Comparison of ENCODE assay signal across 1 cellular context in the genomic region with DNA sequence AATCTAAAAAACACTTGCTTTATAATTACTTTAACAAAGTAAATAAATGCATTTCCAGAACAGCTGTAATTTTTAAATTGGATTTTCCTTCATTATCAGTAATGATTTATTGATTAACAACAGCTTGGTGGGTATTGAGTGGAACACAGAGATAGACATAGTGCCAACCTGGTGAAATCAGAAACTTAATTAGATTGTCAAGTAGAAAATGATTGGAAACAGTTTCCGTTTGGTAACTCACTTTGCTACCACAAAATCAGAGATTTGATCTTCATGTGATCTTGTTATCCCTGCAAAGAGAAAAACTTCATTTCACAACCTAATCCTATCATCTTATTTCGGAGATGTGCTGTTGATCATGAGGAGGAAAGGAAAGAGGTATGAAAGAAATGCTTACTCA.
TF ChIP-seq lines count a peak whose summit lies in the region.

No MANE protein-coding gene starts in this region.

TF ChIP-seq in SK-N-SH treated with all-trans-retinoic acid at 6 μM for 48 hours, 23 proteins besides CTCF, POLR2A, EP300 and RAD21 (continued from another document):
- 0 out of 2 replicates have a peak, but pooled peaks have one; percentile 15 for TF ChIP-seq ISL1 (CRISPR knock-in tag; IDR thresholded peaks at IDR 0.05)
- no peak for TF ChIP-seq ZNF70 (CRISPR knock-in tag; IDR thresholded peaks at IDR 0.05)
- TF ChIP-seq GLIS3 (CRISPR knock-in tag; IDR thresholded peaks at IDR 0.05) = no peak
- TF ChIP-seq, protein P1, sequence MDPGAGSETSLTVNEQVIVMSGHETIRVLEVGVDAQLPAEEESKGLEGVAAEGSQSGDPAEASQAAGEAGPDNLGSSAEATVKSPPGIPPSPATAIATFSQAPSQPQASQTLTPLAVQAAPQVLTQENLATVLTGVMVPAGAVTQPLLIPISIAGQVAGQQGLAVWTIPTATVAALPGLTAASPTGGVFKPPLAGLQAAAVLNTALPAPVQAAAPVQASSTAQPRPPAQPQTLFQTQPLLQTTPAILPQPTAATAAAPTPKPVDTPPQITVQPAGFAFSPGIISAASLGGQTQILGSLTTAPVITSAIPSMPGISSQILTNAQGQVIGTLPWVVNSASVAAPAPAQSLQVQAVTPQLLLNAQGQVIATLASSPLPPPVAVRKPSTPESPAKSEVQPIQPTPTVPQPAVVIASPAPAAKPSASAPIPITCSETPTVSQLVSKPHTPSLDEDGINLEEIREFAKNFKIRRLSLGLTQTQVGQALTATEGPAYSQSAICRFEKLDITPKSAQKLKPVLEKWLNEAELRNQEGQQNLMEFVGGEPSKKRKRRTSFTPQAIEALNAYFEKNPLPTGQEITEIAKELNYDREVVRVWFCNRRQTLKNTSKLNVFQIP (CRISPR knock-in tag; IDR thresholded peaks at IDR 0.05; ENCODE audit: borderline replicate concordance, low read depth) = no peak
- TF ChIP-seq CSRNP3 (CRISPR knock-in tag; IDR thresholded peaks at IDR 0.05) = no peak
- TF ChIP-seq, protein P2, sequence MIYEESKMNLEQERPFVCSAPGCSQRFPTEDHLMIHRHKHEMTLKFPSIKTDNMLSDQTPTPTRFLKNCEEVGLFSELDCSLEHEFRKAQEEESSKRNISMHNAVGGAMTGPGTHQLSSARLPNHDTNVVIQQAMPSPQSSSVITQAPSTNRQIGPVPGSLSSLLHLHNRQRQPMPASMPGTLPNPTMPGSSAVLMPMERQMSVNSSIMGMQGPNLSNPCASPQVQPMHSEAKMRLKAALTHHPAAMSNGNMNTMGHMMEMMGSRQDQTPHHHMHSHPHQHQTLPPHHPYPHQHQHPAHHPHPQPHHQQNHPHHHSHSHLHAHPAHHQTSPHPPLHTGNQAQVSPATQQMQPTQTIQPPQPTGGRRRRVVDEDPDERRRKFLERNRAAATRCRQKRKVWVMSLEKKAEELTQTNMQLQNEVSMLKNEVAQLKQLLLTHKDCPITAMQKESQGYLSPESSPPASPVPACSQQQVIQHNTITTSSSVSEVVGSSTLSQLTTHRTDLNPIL (CRISPR knock-in tag; IDR thresholded peaks at IDR 0.05; ENCODE audit: low read depth) = no peak
- no peak for TF ChIP-seq ZNF565 (CRISPR knock-in tag; conservative IDR thresholded peaks at IDR 0.05; ENCODE audit: low read depth)
- TF ChIP-seq ARNTL (CRISPR knock-in tag; IDR thresholded peaks at IDR 0.05; ENCODE audit: borderline replicate concordance, low read depth) = no peak
- TF ChIP-seq PATZ1 (CRISPR knock-in tag; IDR thresholded peaks at IDR 0.05; ENCODE audit: borderline replicate concordance) = no peak
